8 cellular contexts compared by ENCODE assay signal in the genomic region with DNA sequence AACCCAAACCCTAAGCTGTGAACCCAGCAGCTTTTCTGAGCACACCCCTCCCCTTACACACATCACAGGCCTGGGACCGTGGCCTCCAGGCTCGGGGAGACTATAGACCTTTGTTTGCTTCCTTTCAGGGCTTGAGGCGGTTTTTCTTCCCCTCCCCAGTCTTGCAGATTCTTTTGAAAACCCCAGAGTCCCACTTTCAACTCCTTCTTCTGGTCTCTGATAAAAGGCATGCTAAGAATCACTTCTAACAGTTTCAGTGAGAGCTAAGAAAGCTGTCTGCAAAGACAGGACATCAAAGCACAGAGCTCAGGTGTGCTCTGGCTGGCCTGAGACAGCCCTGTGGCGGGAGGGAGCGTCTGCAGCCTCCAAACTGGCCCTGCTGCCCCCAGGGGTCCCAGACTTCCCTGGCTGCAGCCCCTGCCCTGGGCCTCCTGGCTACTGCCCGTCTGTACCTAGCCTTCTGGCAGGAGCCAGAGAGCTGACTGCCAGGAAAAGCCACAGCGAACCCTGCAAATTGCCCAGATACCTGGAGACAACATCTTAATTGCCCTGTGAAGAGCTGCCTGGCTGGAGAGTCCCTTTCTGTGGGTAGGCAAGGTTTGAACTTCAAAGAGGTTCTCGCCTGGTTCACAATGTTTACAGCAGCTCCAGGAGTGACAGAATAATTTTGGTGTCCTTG.
DNase-seq lines count a peak whose midpoint lies in the region; ATAC-seq and TF ChIP-seq lines count a peak whose summit lies in the region.

No MANE protein-coding gene starts in this region.

- peak overlapping the region; percentile 53 for H3K4me3 Mint-ChIP-seq in T-helper 1 cell treated with Interleukin-12 subunit alpha and Interleukin-12 subunit beta and Interleukin-4 antibody, amounts not matched to agents 30 μg/mL and 1 μg/mL, for 36 hours
- H3K4me3 Mint-ChIP-seq in effector memory CD8-positive, alpha-beta T cell: peak overlapping the region; percentile 27 to 71

- H3K9me3 Mint-ChIP-seq in T-helper 1 cell treated with Interleukin-12 subunit alpha and Interleukin-12 subunit beta and Interleukin-4 antibody, amounts not matched to agents 30 μg/mL and 1 μg/mL, for 36 hours: no peaks in the 10 kb centered on the region
- H3K9me3 Mint-ChIP-seq in effector memory CD8-positive, alpha-beta T cell: no peaks in the 10 kb centered on the region

- no peaks in the 10 kb centered on the region for H3K27me3 Mint-ChIP-seq in T-helper 1 cell treated with Interleukin-12 subunit alpha and Interleukin-12 subunit beta and Interleukin-4 antibody, amounts not matched to agents 30 μg/mL and 1 μg/mL, for 36 hours (ENCODE audit: low read depth)
- H3K27me3 Mint-ChIP-seq in effector memory CD8-positive, alpha-beta T cell: peaks cover 5 to 7% of the 10 kb centered on the region in 2 donors

- H3K4me1 Mint-ChIP-seq in T-helper 1 cell treated with Interleukin-12 subunit alpha and Interleukin-12 subunit beta and Interleukin-4 antibody, amounts not matched to agents 30 μg/mL and 1 μg/mL, for 36 hours (ENCODE audit: low read depth): peaks cover 75% of the 10 kb centered on the region
- peaks cover 8 to 40% of the 10 kb centered on the region in 2 donors for H3K4me1 Mint-ChIP-seq in effector memory CD8-positive, alpha-beta T cell (ENCODE audit: low read depth in 2 of 2)

- in situ Hi-C loops in GM13977 (cut with MboI; ENCODE audit: low pct_unique_long_range_greater_than_20kb, low sequenced_read_pairs, unreplicated experiment): no loop called here

- H3K36me3 Mint-ChIP-seq in T-helper 1 cell treated with Interleukin-12 subunit alpha and Interleukin-12 subunit beta and Interleukin-4 antibody, amounts not matched to agents 30 μg/mL and 1 μg/mL, for 36 hours (ENCODE audit: low read depth): peaks cover 18% of the 10 kb centered on the region
- H3K36me3 Mint-ChIP-seq in effector memory CD8-positive, alpha-beta T cell (ENCODE audit: insufficient read depth): peaks cover 3% of the 10 kb centered on the region

- peak; percentile 37 for ATAC-seq in HG02623 (IDR thresholded peaks at IDR 0.05; ENCODE audit: unreplicated experiment)
- peak; percentile 80 for ATAC-seq in effector memory CD8-positive, alpha-beta T cell (replicated peaks)
- no peak for ATAC-seq in esophagus mucosa

- peak overlapping the region; percentile 96 for H3K27ac Mint-ChIP-seq in T-helper 1 cell treated with Interleukin-12 subunit alpha and Interleukin-12 subunit beta and Interleukin-4 antibody, amounts not matched to agents 30 μg/mL and 1 μg/mL, for 36 hours
- H3K27ac Mint-ChIP-seq in effector memory CD8-positive, alpha-beta T cell: peak overlapping the region; percentile 80 to 92

- peak; percentile 7 for TF ChIP-seq CTCF in GM13977 (IDR thresholded peaks at IDR 0.05; ENCODE audit: extremely low read depth, insufficient read depth, missing control alignments)

- peak; percentile 63 for DNase-seq in GM13977 (ENCODE audit: low spot score)
- DNase-seq in effector memory CD8-positive, alpha-beta T cell: peak; percentile 12 to 33 (median 22)
- no peak for DNase-seq in D341Med (ENCODE audit: low spot score)
- no peak for DNase-seq in T1000 (lab: John Stamatoyannopoulos, UW)
- DNase-seq in globus pallidus (ENCODE audit: low spot score): no peak

Comparison
In these comparisons a context has a peak if more than half of its experiments do, and no peak if none do; other contexts are left out.
1. DNase-seq: peak in GM13977 (single experiment) and effector memory CD8-positive, alpha-beta T cell (3 of 3); none in D341Med (single experiment), T1000 (single experiment) and globus pallidus (single experiment).